18 cellular contexts compared by ENCODE assay signal in genomic region chr1:151756291-151756690, GRCh38. TPM values are rescaled to one million over a fixed set of nuclear protein-coding genes. Genes with fewer than 3 reads are reported as not detected.
DNase-seq lines count a peak whose midpoint lies in the region; ATAC-seq and TF ChIP-seq lines count a peak whose summit lies in the region.
"Had no signal": no experiment of that assay in that cellular context is flagged by ENCODE, and none has a peak within 500 bp of the region (broad histone marks: within the 10 kb centered on the region; RNA-seq: fewer than 3 reads in every experiment).

No MANE protein-coding gene starts in this region.

- H3K4me1 ChIP-seq in heart left ventricle = no peaks in the 10 kb centered on the region
- no peaks in the 10 kb centered on the region for H3K4me1 ChIP-seq in gastroesophageal sphincter
- H3K4me1 ChIP-seq: adrenal gland, BLaER1, left ventricle myocardium inferior had no signal

- H3K9me3 ChIP-seq in heart left ventricle (no peaks in the 10 kb centered on the region), gastroesophageal sphincter (no peaks in the 10 kb centered on the region)
- H3K9me3 ChIP-seq: adrenal gland, BLaER1, left ventricle myocardium inferior had no signal

- no peak for TF ChIP-seq EP300 in gastroesophageal sphincter (IDR thresholded peaks at IDR 0.05)

- intact Hi-C loops in heart left ventricle (cut with DNase I) = no loop called here

- H3K4me3 ChIP-seq in foreskin fibroblast (ENCODE audit: low read depth in 1 of 2, low read length in 2 of 2) (no peak overlapping the region), heart left ventricle (no peak overlapping the region), gastroesophageal sphincter (no peak overlapping the region)
- H3K4me3 ChIP-seq: adrenal gland, BLaER1, left ventricle myocardium inferior had no signal

- no peak for TF ChIP-seq POLR2A in heart left ventricle (IDR thresholded peaks at IDR 0.05)
- TF ChIP-seq POLR2A in gastroesophageal sphincter (IDR thresholded peaks at IDR 0.05) = no peak

- WGBS in heart left ventricle, 4 donors = 64 to 83% (median 78%) methylated on average over 1 of the region's 1 CpG
- WGBS in gastroesophageal sphincter (ENCODE audit: low coverage in 1 of 2), 2 donors = 67% methylated on average over 1 of the region's 1 CpG; no CpG with 5 or more reads in 1 of the 2 donors

- peaks cover 44% of the 10 kb centered on the region for H3K36me3 Mint-ChIP-seq in activated T-helper 17 cell treated with anti-CD3 and anti-CD28 coated beads, Interleukin-2, amount 50 U/mL, for 72 hours (ENCODE audit: low read depth)

- no peak overlapping the region for H3K27ac ChIP-seq in heart left ventricle
- H3K27ac ChIP-seq in gastroesophageal sphincter = no peak overlapping the region
- H3K27ac ChIP-seq: adrenal gland, BLaER1, left ventricle myocardium inferior had no signal

- no peaks in the 10 kb centered on the region for H3K9me3 Mint-ChIP-seq in activated T-helper 17 cell treated with anti-CD3 and anti-CD28 coated beads, Interleukin-2, amount 50 U/mL, for 72 hours
- H3K9me3 Mint-ChIP-seq: activated CD4-positive, alpha-beta T cell treated with anti-CD3 and anti-CD28 coated beads, Interleukin-2, amount 10 ng/mL, durations not matched to agents 7 days and 5 days; nephron progenitor cell; stimulated activated naive CD8-positive, alpha-beta T cell treated with anti-CD3 and anti-CD28 coated beads, Interleukin-15, Interleukin-2, amounts not matched to agents 100 ng/mL and 50 ng/mL, for 24 hours had no signal

- H3K4me3 Mint-ChIP-seq in activated T-helper 17 cell treated with anti-CD3 and anti-CD28 coated beads, Interleukin-2, amount 50 U/mL, for 72 hours = no peak overlapping the region
- H3K4me3 Mint-ChIP-seq: activated CD4-positive, alpha-beta T cell treated with anti-CD3 and anti-CD28 coated beads, Interleukin-2, amount 10 ng/mL, durations not matched to agents 7 days and 5 days; nephron progenitor cell; stimulated activated naive CD8-positive, alpha-beta T cell treated with anti-CD3 and anti-CD28 coated beads, Interleukin-15, Interleukin-2, amounts not matched to agents 100 ng/mL and 50 ng/mL, for 24 hours had no signal

- ATAC-seq in activated T-helper 17 cell treated with anti-CD3 and anti-CD28 coated beads, Interleukin-2, amount 50 U/mL, for 72 hours (replicated peaks) = peak; percentile 78
- no peak for ATAC-seq in GM18519 (IDR thresholded peaks at IDR 0.05; ENCODE audit: low FRiP score, unreplicated experiment)
- ATAC-seq in heart left ventricle = no peak
- ATAC-seq in HG03342 (IDR thresholded peaks at IDR 0.05; ENCODE audit: unreplicated experiment) = no peak
- ATAC-seq in gastroesophageal sphincter = no peak

- no peak for TF ChIP-seq CTCF in foreskin fibroblast (IDR thresholded peaks at IDR 0.05; ENCODE audit: low read depth, low read length)
- no peak for TF ChIP-seq CTCF in heart left ventricle (IDR thresholded peaks at IDR 0.05)
- TF ChIP-seq CTCF in gastroesophageal sphincter (IDR thresholded peaks at IDR 0.05) = no peak

- peaks cover 12% of the 10 kb centered on the region for H3K4me1 Mint-ChIP-seq in activated T-helper 17 cell treated with anti-CD3 and anti-CD28 coated beads, Interleukin-2, amount 50 U/mL, for 72 hours
- H3K4me1 Mint-ChIP-seq: nephron progenitor cell had no signal

- peaks cover 3% of the 10 kb centered on the region for H3K27me3 Mint-ChIP-seq in activated T-helper 17 cell treated with anti-CD3 and anti-CD28 coated beads, Interleukin-2, amount 50 U/mL, for 72 hours
- H3K27me3 Mint-ChIP-seq: activated CD4-positive, alpha-beta T cell treated with anti-CD3 and anti-CD28 coated beads, Interleukin-2, amount 10 ng/mL, durations not matched to agents 7 days and 5 days; stimulated activated naive CD8-positive, alpha-beta T cell treated with anti-CD3 and anti-CD28 coated beads, Interleukin-15, Interleukin-2, amounts not matched to agents 100 ng/mL and 50 ng/mL, for 24 hours had no signal

- no peaks in the 10 kb centered on the region for H3K27me3 ChIP-seq in heart left ventricle
- no peaks in the 10 kb centered on the region for H3K27me3 ChIP-seq in gastroesophageal sphincter
- H3K27me3 ChIP-seq: adrenal gland, BLaER1 had no signal

- H3K36me3 ChIP-seq in heart left ventricle = peaks cover 0 to 51% (median 36%) of the 10 kb centered on the region in 9 donors
- H3K36me3 ChIP-seq in gastroesophageal sphincter = peaks cover 0 to 57% of the 10 kb centered on the region in 2 donors

- peak overlapping the region; percentile 47 for H3K27ac Mint-ChIP-seq in activated T-helper 17 cell treated with anti-CD3 and anti-CD28 coated beads, Interleukin-2, amount 50 U/mL, for 72 hours
- H3K27ac Mint-ChIP-seq: activated CD4-positive, alpha-beta T cell treated with anti-CD3 and anti-CD28 coated beads, Interleukin-2, amount 10 ng/mL, durations not matched to agents 7 days and 5 days; nephron progenitor cell; stimulated activated naive CD8-positive, alpha-beta T cell treated with anti-CD3 and anti-CD28 coated beads, Interleukin-15, Interleukin-2, amounts not matched to agents 100 ng/mL and 50 ng/mL, for 24 hours had no signal

- DNase-seq in A172 (ENCODE audit: low spot score) (peak; percentile 80), GM04504 (ENCODE audit: low read depth) (peak; percentile 0), foreskin fibroblast (peak; percentile 43 to 69), heart left ventricle (no peak)
- DNase-seq: activated CD4-positive, alpha-beta T cell treated with anti-CD3 and anti-CD28 coated beads, Interleukin-2, amount 10 ng/mL, durations not matched to agents 7 days and 5 days; adrenal gland; H7; left ventricle myocardium inferior; nephron progenitor cell; right cardiac atrium; stimulated activated CD4-positive, alpha-beta T cell treated with anti-CD3 and anti-CD28 coated beads, Interleukin-4, amount 100 ng/mL, for 4 hours had no signal

RNA-seq across cellular contexts. Expression of gene MRPL9, which starts 7.0 kb away (rescaled TPM):
- total RNA-seq in A172 (2014; rRNA removed; shearing (Covaris generic)) = 275 and 300 TPM in 2 replicates
- total RNA-seq in activated T-helper 17 cell treated with anti-CD3 and anti-CD28 coated beads, Interleukin-2, amount 50 U/mL, for 72 hours = 100 to 1,000 TPM in 1 of 2 donors, 10 to 100 TPM in 1; 80.4 to 160 TPM
- total RNA-seq in heart left ventricle = 10 to 100 TPM; 35.8 to 53.2 (median 46.3) TPM
- 10 to 100 TPM; 45.2 to 57.9 TPM for polyA plus RNA-seq in heart left ventricle
- 10 to 100 TPM; 49.7 to 60.7 (median 55.5) TPM for total RNA-seq in gastroesophageal sphincter

RNA-seq across cellular contexts. Expression of gene TDRKH, which starts 34.0 kb away (rescaled TPM):
- 24.2 and 25.1 TPM in 2 replicates for total RNA-seq in A172 (2014; rRNA removed; shearing (Covaris generic))
- 10 to 100 TPM; 20.3 to 21.8 TPM for total RNA-seq in activated T-helper 17 cell treated with anti-CD3 and anti-CD28 coated beads, Interleukin-2, amount 50 U/mL, for 72 hours
- total RNA-seq in heart left ventricle (1 to 10 TPM; 3.2 to 9.8 (median 4.8) TPM), gastroesophageal sphincter (10 to 100 TPM in 1 of 4 donors, 1 to 10 TPM in 3; 4.4 to 10.6 (median 7.9) TPM)
- 1 to 10 TPM; 2.7 to 6.5 TPM for polyA plus RNA-seq in heart left ventricle

RNA-seq across cellular contexts. Expression of gene RIIAD1, which starts 35.0 kb away (rescaled TPM):
- total RNA-seq in A172 (2014; rRNA removed; shearing (Covaris generic)) = not detected in 2 replicates
- not detected for total RNA-seq in activated T-helper 17 cell treated with anti-CD3 and anti-CD28 coated beads, Interleukin-2, amount 50 U/mL, for 72 hours
- total RNA-seq in heart left ventricle (10 to 100 TPM in 2 of 9 donors, 1 to 10 TPM in 6, not detected in 1; 2.3 to 20.8 (median 6.0) TPM), gastroesophageal sphincter (1 to 10 TPM in 1 of 4 donors, not detected in 3; 1.4 TPM)
- 10 to 100 TPM in 1 of 2 donors, not detected in 1; 13.1 TPM for polyA plus RNA-seq in heart left ventricle
- total RNA-seq: activated CD4-positive, alpha-beta T cell treated with anti-CD3 and anti-CD28 coated beads, Interleukin-2, amount 10 ng/mL, durations not matched to agents 7 days and 5 days; G401; H7 had no signal

RNA-seq across cellular contexts. Expression of gene CELF3, which starts 39.7 kb away (rescaled TPM):
- not detected in 2 replicates for total RNA-seq in A172 (2014; rRNA removed; shearing (Covaris generic))
- not detected for total RNA-seq in activated T-helper 17 cell treated with anti-CD3 and anti-CD28 coated beads, Interleukin-2, amount 50 U/mL, for 72 hours
- total RNA-seq in heart left ventricle (not detected), gastroesophageal sphincter (under 1 TPM in 3 of 4 donors, not detected in 1; 0.22 to 0.93 (median 0.40) TPM)
- not detected for polyA plus RNA-seq in heart left ventricle
- total RNA-seq: activated CD4-positive, alpha-beta T cell treated with anti-CD3 and anti-CD28 coated beads, Interleukin-2, amount 10 ng/mL, durations not matched to agents 7 days and 5 days; G401; left ventricle myocardium inferior had no signal

RNA-seq across cellular contexts. Expression of gene LINGO4, which starts 48.9 kb away (rescaled TPM):
- not detected in 2 replicates for total RNA-seq in A172 (2014; rRNA removed; shearing (Covaris generic))
- total RNA-seq in activated T-helper 17 cell treated with anti-CD3 and anti-CD28 coated beads, Interleukin-2, amount 50 U/mL, for 72 hours = 1 to 10 TPM; 1.3 to 4.0 TPM
- total RNA-seq in heart left ventricle = 1 to 10 TPM in 1 of 9 donors, under 1 TPM in 8; 0.37 to 1.0 (median 0.60) TPM
- under 1 TPM; 0.11 to 0.38 TPM for polyA plus RNA-seq in heart left ventricle
- not detected for total RNA-seq in gastroesophageal sphincter
- total RNA-seq: G401 had no signal

Comparison
In these comparisons a context has a peak if more than half of its experiments do, and no peak if none do; other contexts are left out.
1. DNase-seq: peak in A172 (single experiment), GM04504 (single experiment) and foreskin fibroblast (2 of 2); none in heart left ventricle (0 of 5).